ENCODE assay signal across 8 cellular contexts in genomic region chr4:185677915-185678314, GRCh38.
"Had no signal": no experiment of that assay in that cellular context is flagged by ENCODE, and none has a peak within 500 bp of the region (broad histone marks: within the 10 kb centered on the region; RNA-seq: fewer than 3 reads in every experiment).

No MANE protein-coding gene starts in this region.

- H3K9ac ChIP-seq: KMS-11 had no signal

- H3K4me1 ChIP-seq: HAP-1 had no signal

- H3K4me2 ChIP-seq: GM23338, KMS-11 had no signal

- H2AFZ ChIP-seq: GM23338 had no signal

- FAIRE-seq: HTR-8/SVneo had no signal

- H3K4me3 ChIP-seq: GM23338, HAP-1 had no signal

- H3K27ac ChIP-seq: KMS-11 had no signal

- DNase-seq: H7, HFFc6, KBM-7 had no signal

- H3K36me3 ChIP-seq: HAP-1 had no signal

- ATAC-seq: GM23338, HCT116 had no signal
